In genomic region chrY:19644889-19645638, GRCh38 we compare ENCODE assay signal across 22 cellular contexts.
"Had no signal": no experiment of that assay in that cellular context is flagged by ENCODE, and none has a peak within 500 bp of the region (broad histone marks: within the 10 kb centered on the region; RNA-seq: fewer than 3 reads in every experiment).

No MANE protein-coding gene starts in this region.

- H3K9me3 ChIP-seq: colonic mucosa, esophagus squamous epithelium, gastrocnemius medialis, left ventricle myocardium inferior, lower lobe of right lung, mucosa of descending colon had no signal

- ATAC-seq: effector memory CD8-positive, alpha-beta T cell; esophagus mucosa; gastrocnemius medialis; heart right ventricle; left cardiac atrium; lower lobe of right lung; mucosa of descending colon had no signal

- H3K27ac ChIP-seq: colonic mucosa, epithelial cell of prostate, esophagus squamous epithelium, gastrocnemius medialis, heart right ventricle, left ventricle myocardium inferior, lower lobe of right lung had no signal

- DNase-seq: colonic mucosa; cortex of kidney; effector CD8-positive, alpha-beta T cell; effector memory CD8-positive, alpha-beta T cell; endodermal cell; erythroblast; esophagus squamous epithelium; foreskin fibroblast; foreskin melanocyte; gastrocnemius medialis; glutamatergic neuron; head of caudate nucleus; heart right ventricle; hippocampal formation; left cardiac atrium; left ventricle myocardium inferior; lower lobe of right lung; mesenchymal stem cell; mucosa of descending colon; naive B cell had no signal

- H3K27me3 ChIP-seq: colonic mucosa, esophagus squamous epithelium, gastrocnemius medialis, heart right ventricle had no signal

- H3K4me1 ChIP-seq: colonic mucosa, esophagus squamous epithelium, gastrocnemius medialis, heart right ventricle, left ventricle myocardium inferior, lower lobe of right lung had no signal

- H3K36me3 ChIP-seq: colonic mucosa, esophagus squamous epithelium, gastrocnemius medialis, heart right ventricle, left ventricle myocardium inferior, lower lobe of right lung had no signal

- H3K4me3 ChIP-seq: colonic mucosa, esophagus squamous epithelium, gastrocnemius medialis, heart right ventricle, left ventricle myocardium inferior, lower lobe of right lung, mucosa of descending colon had no signal
